In genomic region chr3:64909757-64910475, GRCh38 we compare ENCODE assay signal across 17 cellular contexts.
"Had no signal": no experiment of that assay in that cellular context is flagged by ENCODE, and none has a peak within 500 bp of the region (broad histone marks: within the 10 kb centered on the region; RNA-seq: fewer than 3 reads in every experiment).

No MANE protein-coding gene starts in this region.

- H3K36me3 ChIP-seq: lower lobe of right lung, upper lobe of right lung, WERI-Rb-1 had no signal

- H3K9me3 ChIP-seq: lower lobe of right lung, upper lobe of right lung had no signal

- H3K4me1 ChIP-seq: lower lobe of right lung, parathyroid adenoma, upper lobe of right lung had no signal

- H3K27ac ChIP-seq: lower lobe of right lung, parathyroid adenoma, upper lobe of right lung, WERI-Rb-1 had no signal

- H3K27me3 ChIP-seq: upper lobe of right lung had no signal

- H3K27ac Mint-ChIP-seq: activated CD4-positive, alpha-beta memory T cell treated with anti-CD3 and anti-CD28 coated beads, Interleukin-2, amount 10 ng/mL, durations not matched to agents 7 days and 5 days; activated CD4-positive, alpha-beta T cell treated with anti-CD3 and anti-CD28 coated beads for 36 hours; naive B cell; stimulated activated naive B cell treated with anti-CD40 and anti-IgM and Interleukin-4, amounts not matched to agents 10 μg/mL and 1 μg/mL and 100 μg/mL, for 72 hours had no signal

- ATAC-seq: activated CD4-positive, alpha-beta T cell treated with anti-CD3 and anti-CD28 coated beads for 36 hours; activated T-cell treated with anti-CD3 and anti-CD28 coated beads, Interleukin-2, amount 50 U/mL, for 4 hours; left cardiac atrium; lower lobe of right lung; stimulated activated naive B cell treated with anti-CD40 and anti-IgM and Interleukin-4, amounts not matched to agents 10 μg/mL and 1 μg/mL and 100 μg/mL, for 72 hours; upper lobe of right lung had no signal

- H3K4me3 Mint-ChIP-seq: activated CD4-positive, alpha-beta memory T cell treated with anti-CD3 and anti-CD28 coated beads, Interleukin-2, amount 10 ng/mL, durations not matched to agents 7 days and 5 days; activated CD4-positive, alpha-beta T cell treated with anti-CD3 and anti-CD28 coated beads for 36 hours; activated T-cell treated with anti-CD3 and anti-CD28 coated beads, Interleukin-2, amount 50 U/mL, for 4 hours; naive B cell; stimulated activated naive B cell treated with anti-CD40 and anti-IgM and Interleukin-4, amounts not matched to agents 10 μg/mL and 1 μg/mL and 100 μg/mL, for 72 hours had no signal

- H3K4me3 ChIP-seq: lower lobe of right lung, upper lobe of right lung had no signal

- H2AFZ ChIP-seq: parathyroid adenoma had no signal

- DNase-seq: activated CD4-positive, alpha-beta memory T cell treated with anti-CD3 and anti-CD28 coated beads, Interleukin-2, amount 10 ng/mL, durations not matched to agents 7 days and 5 days; activated CD4-positive, alpha-beta T cell treated with anti-CD3 and anti-CD28 coated beads for 36 hours; activated effector memory CD4-positive, alpha-beta T cell treated with Interleukin-2 at 50 U/mL for 16 hours; activated naive CD4-positive, alpha-beta T cell treated with anti-CD3 and anti-CD28 coated beads, Interleukin-2, amount 50 U/mL, for 16 hours; activated T-cell treated with anti-CD3 and anti-CD28 coated beads, Interleukin-2, amount 50 U/mL, for 4 hours; erythroblast; hypothalamus; left cardiac atrium; lower lobe of right lung; naive B cell; stimulated activated CD4-positive, alpha-beta T cell treated with anti-CD3 and anti-CD28 coated beads, Interleukin-15, amount 100 ng/mL, for 24 hours; stimulated activated CD4-positive, alpha-beta T cell treated with anti-CD3 and anti-CD28 coated beads, Interleukin-4, amount 100 ng/mL, for 1 hour; stimulated activated naive B cell treated with anti-CD40 and anti-IgM and Interleukin-4, amounts not matched to agents 10 μg/mL and 1 μg/mL and 100 μg/mL, for 72 hours; substantia nigra; upper lobe of right lung; WERI-Rb-1 had no signal

- H3K36me3 Mint-ChIP-seq: naive B cell had no signal

- H3K4me1 Mint-ChIP-seq: activated CD4-positive, alpha-beta memory T cell treated with anti-CD3 and anti-CD28 coated beads, Interleukin-2, amount 10 ng/mL, durations not matched to agents 7 days and 5 days; activated CD4-positive, alpha-beta T cell treated with anti-CD3 and anti-CD28 coated beads for 36 hours; naive B cell; stimulated activated naive B cell treated with anti-CD40 and anti-IgM and Interleukin-4, amounts not matched to agents 10 μg/mL and 1 μg/mL and 100 μg/mL, for 72 hours had no signal

- H3K79me2 ChIP-seq: parathyroid adenoma had no signal

- H3K9ac ChIP-seq: parathyroid adenoma had no signal

- H3K27me3 Mint-ChIP-seq: activated CD4-positive, alpha-beta memory T cell treated with anti-CD3 and anti-CD28 coated beads, Interleukin-2, amount 10 ng/mL, durations not matched to agents 7 days and 5 days; activated CD4-positive, alpha-beta T cell treated with anti-CD3 and anti-CD28 coated beads for 36 hours; naive B cell; stimulated activated naive B cell treated with anti-CD40 and anti-IgM and Interleukin-4, amounts not matched to agents 10 μg/mL and 1 μg/mL and 100 μg/mL, for 72 hours had no signal
